In genomic region chrX:96004386-96004785, GRCh38 we compare ENCODE assay signal across 23 cellular contexts.
DNase-seq lines count a peak whose midpoint lies in the region; FAIRE-seq and TF ChIP-seq lines count a peak whose summit lies in the region.
"Had no signal": no experiment of that assay in that cellular context is flagged by ENCODE, and none has a peak within 500 bp of the region (broad histone marks: within the 10 kb centered on the region; RNA-seq: fewer than 3 reads in every experiment).

No MANE protein-coding gene starts in this region.

- no peaks in the 10 kb centered on the region for H3K36me3 Mint-ChIP-seq in MCF 10A (ENCODE audit: insufficient read depth, unreplicated experiment)
- no peaks in the 10 kb centered on the region for H3K36me3 Mint-ChIP-seq in chondrocyte (ENCODE audit: low read depth)
- H3K36me3 Mint-ChIP-seq: CD4-positive, CD25-positive, alpha-beta regulatory T cell; naive thymus-derived CD4-positive, alpha-beta T cell; WTC11 had no signal

- H3K36me3 ChIP-seq in breast epithelium: no peaks in the 10 kb centered on the region
- H3K36me3 ChIP-seq: esophagus muscularis mucosa, Peyer's patch had no signal

- H3K9me3 Mint-ChIP-seq in MCF 10A (ENCODE audit: unreplicated experiment) (no peaks in the 10 kb centered on the region), chondrocyte (ENCODE audit: low read depth) (peaks cover 6% of the 10 kb centered on the region)
- H3K9me3 Mint-ChIP-seq: activated T-helper 2 cell treated with anti-CD3 and anti-CD28 coated beads, Interferon-gamma antibody, Interleukin-2, Interleukin-4, amounts not matched to agents 10 μg/mL and 5 μg/mL and 100 μg/mL, durations not matched to agents 14 hours and 24 hours and 36 hours; WTC11 had no signal

- H3K4me1 Mint-ChIP-seq in MCF 10A (ENCODE audit: insufficient read depth, unreplicated experiment): peaks cover 9% of the 10 kb centered on the region
- peaks cover 15% of the 10 kb centered on the region for H3K4me1 Mint-ChIP-seq in chondrocyte (ENCODE audit: low read depth)
- H3K4me1 Mint-ChIP-seq: CD4-positive, CD25-positive, alpha-beta regulatory T cell; naive thymus-derived CD4-positive, alpha-beta T cell had no signal

- H3K4me3 ChIP-seq in breast epithelium: no peak overlapping the region
- H3K4me3 ChIP-seq: esophagus muscularis mucosa, Peyer's patch had no signal

- peaks cover 0 to 3% of the 10 kb centered on the region in 2 donors for H3K27me3 ChIP-seq in breast epithelium
- H3K27me3 ChIP-seq: esophagus muscularis mucosa, Peyer's patch had no signal

- H3K27ac ChIP-seq in breast epithelium: no peak overlapping the region
- H3K27ac ChIP-seq: 22Rv1, esophagus muscularis mucosa, Peyer's patch had no signal

- no TSS peak for BruUV-seq in MCF 10A (replicated peaks; lab: Mats Ljungman, UMichigan)

- POLR2A ChIA-PET in MCF 10A (lab: Yijun Ruan, JAX): no interaction called here

- no peak for TF ChIP-seq POLR2A in breast epithelium (IDR thresholded peaks at IDR 0.05)

- no peak for FAIRE-seq in urothelium cell line (lab: Jason Lieb, UNC)

- no peaks in the 10 kb centered on the region for H3K4me1 ChIP-seq in breast epithelium
- H3K4me1 ChIP-seq: Peyer's patch had no signal

- peaks cover 0 to 5% of the 10 kb centered on the region in 2 donors for H3K9me3 ChIP-seq in breast epithelium

- CTCF ChIA-PET in MCF 10A (lab: Yijun Ruan, JAX): no interaction called here

- H3K4me3 Mint-ChIP-seq in MCF 10A (ENCODE audit: unreplicated experiment) (no peak overlapping the region), chondrocyte (ENCODE audit: unreplicated experiment) (no peak overlapping the region)
- H3K4me3 Mint-ChIP-seq: CD4-positive, CD25-positive, alpha-beta regulatory T cell; naive thymus-derived CD4-positive, alpha-beta T cell; WTC11 had no signal

- DNase-seq in MCF 10A (ENCODE audit: unreplicated experiment) (peak; percentile 51), breast epithelium (ENCODE audit: low spot score in 2 of 2) (no peak), chondrocyte (ENCODE audit: low spot score) (no peak), hepatic stellate cell (ENCODE audit: low spot score) (peak; percentile 1), urothelium cell line (ENCODE audit: low spot score) (peak; percentile 39), SHP77 treated with DMSO at 0.1 percent for 48 hours (lab: John Stamatoyannopoulos, UW) (no peak), HCEC 1CT (no peak), ecto neural progenitor cell (ENCODE audit: low spot score) (no peak)
- DNase-seq: amygdala; CD4-positive, CD25-positive, alpha-beta regulatory T cell; cortex of kidney; naive thymus-derived CD4-positive, alpha-beta T cell; NCI-H1092; NCI-H2107; NCI-H774; Peyer's patch; stimulated activated naive CD8-positive, alpha-beta T cell treated with anti-CD3 and anti-CD28 coated beads, Interleukin-15, Interleukin-2, amounts not matched to agents 100 U/mL and 50 U/mL, for 24 hours; T-helper 1 cell had no signal

- H3K27me3 Mint-ChIP-seq in MCF 10A (ENCODE audit: insufficient read depth, unreplicated experiment) (peaks cover 14% of the 10 kb centered on the region), chondrocyte (ENCODE audit: low read depth) (no peaks in the 10 kb centered on the region)
- H3K27me3 Mint-ChIP-seq: CD4-positive, CD25-positive, alpha-beta regulatory T cell; naive thymus-derived CD4-positive, alpha-beta T cell; progenitor cell of endocrine pancreas had no signal

- H3K27ac Mint-ChIP-seq in MCF 10A (ENCODE audit: low read depth, unreplicated experiment): no peak overlapping the region
- peak overlapping the region; percentile 18 for H3K27ac Mint-ChIP-seq in chondrocyte (ENCODE audit: unreplicated experiment)
- H3K27ac Mint-ChIP-seq: activated T-helper 2 cell treated with anti-CD3 and anti-CD28 coated beads, Interferon-gamma antibody, Interleukin-2, Interleukin-4, amounts not matched to agents 10 μg/mL and 5 μg/mL and 100 μg/mL, durations not matched to agents 14 hours and 24 hours and 36 hours; CD4-positive, CD25-positive, alpha-beta regulatory T cell; naive thymus-derived CD4-positive, alpha-beta T cell; progenitor cell of endocrine pancreas; WTC11 had no signal

- TF ChIP-seq CTCF in MCF 10A (IDR thresholded peaks at IDR 0.05; ENCODE audit: unreplicated experiment) (no peak), breast epithelium (IDR thresholded peaks at IDR 0.05) (no peak), chondrocyte (IDR thresholded peaks at IDR 0.05) (no peak)

- intact Hi-C loops in MCF 10A (cut with micrococcal nuclease): no loop called here
- intact Hi-C loops in breast epithelium (cut with DNase I; ENCODE audit: low total_unique reads): no loop called here

Comparison
In these comparisons a context has a peak if more than half of its experiments do, and no peak if none do; other contexts are left out.
1. DNase-seq: peak in MCF 10A (single experiment), hepatic stellate cell (single experiment) and urothelium cell line (single experiment); none in breast epithelium (0 of 2), chondrocyte (single experiment), SHP77 treated with DMSO at 0.1 percent for 48 hours (single experiment), HCEC 1CT (single experiment) and ecto neural progenitor cell (single experiment).